1 cellular context compared by ENCODE assay signal in genomic region chr18:56638232-56639093, GRCh38.
A peak's percentile ranks its signal among the peaks of the same experiment; 100 is the strongest.
TF ChIP-seq lines count a peak whose summit lies in the region.

Gene TXNL1, minus strand, starts transcription at chr18:56638592. Its CDS starts 152 bp downstream, at chr18:56638440.

TF ChIP-seq in K562, 482 proteins besides CTCF, POLR2A, EP300 and RAD21 (continued from another document and continues in another):
- TF ChIP-seq RB1 (IDR thresholded peaks at IDR 0.05; ENCODE audit: low read depth): peak; percentile 29; the same call in 1 of the 2 replicates
- TF ChIP-seq NFE2 (IDR thresholded peaks at IDR 0.05; ENCODE audit: low read depth): peak; percentile 82
- TF ChIP-seq, protein P1, sequence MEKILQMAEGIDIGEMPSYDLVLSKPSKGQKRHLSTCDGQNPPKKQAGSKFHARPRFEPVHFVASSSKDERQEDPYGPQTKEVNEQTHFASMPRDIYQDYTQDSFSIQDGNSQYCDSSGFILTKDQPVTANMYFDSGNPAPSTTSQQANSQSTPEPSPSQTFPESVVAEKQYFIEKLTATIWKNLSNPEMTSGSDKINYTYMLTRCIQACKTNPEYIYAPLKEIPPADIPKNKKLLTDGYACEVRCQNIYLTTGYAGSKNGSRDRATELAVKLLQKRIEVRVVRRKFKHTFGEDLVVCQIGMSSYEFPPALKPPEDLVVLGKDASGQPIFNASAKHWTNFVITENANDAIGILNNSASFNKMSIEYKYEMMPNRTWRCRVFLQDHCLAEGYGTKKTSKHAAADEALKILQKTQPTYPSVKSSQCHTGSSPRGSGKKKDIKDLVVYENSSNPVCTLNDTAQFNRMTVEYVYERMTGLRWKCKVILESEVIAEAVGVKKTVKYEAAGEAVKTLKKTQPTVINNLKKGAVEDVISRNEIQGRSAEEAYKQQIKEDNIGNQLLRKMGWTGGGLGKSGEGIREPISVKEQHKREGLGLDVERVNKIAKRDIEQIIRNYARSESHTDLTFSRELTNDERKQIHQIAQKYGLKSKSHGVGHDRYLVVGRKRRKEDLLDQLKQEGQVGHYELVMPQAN (IDR thresholded peaks at IDR 0.05; ENCODE audit: borderline replicate concordance): 0 out of 2 replicates have a peak, but pooled peaks have one; percentile 46
- TF ChIP-seq HOXB6 (CRISPR knock-in tag; IDR thresholded peaks at IDR 0.05; ENCODE audit: borderline replicate concordance): no peak
- peak; percentile 63 for TF ChIP-seq KDM5B (IDR thresholded peaks at IDR 0.05; ENCODE audit: insufficient replicate concordance, low read depth, low read length)
- TF ChIP-seq HDAC2 (IDR thresholded peaks at IDR 0.05): peak; percentile 17; the same call in 1 of the 2 replicates
- TF ChIP-seq KDM4B (IDR thresholded peaks at IDR 0.05; ENCODE audit: borderline replicate concordance in 2 of 2, low read depth in 1 of 2): 0 out of 4 replicates have a peak, but pooled peaks of 1 of the 2 experiments have one; percentile 46
- no peak for TF ChIP-seq SRSF3 (IDR thresholded peaks at IDR 0.05; ENCODE audit: insufficient read depth, low read length)
- peak; percentile 75; the same call in 1 of the 2 replicates for TF ChIP-seq PHF8 (IDR thresholded peaks at IDR 0.05; ENCODE audit: borderline replicate concordance, low read length)
- TF ChIP-seq MLLT1 (IDR thresholded peaks at IDR 0.05): peak in 1 of 2 experiments; percentile 85; a peak in 2 of 4 replicates
- peak; percentile 78 for TF ChIP-seq RBBP5 (IDR thresholded peaks at IDR 0.05; ENCODE audit: borderline replicate concordance, insufficient read depth, low read length, poor library complexity, severe bottlenecking)
- TF ChIP-seq ZEB2 (IDR thresholded peaks at IDR 0.05): no peak
- peak; percentile 69; the same call in 1 of the 2 replicates for TF ChIP-seq ARID4B (CRISPR knock-in tag; IDR thresholded peaks at IDR 0.05)
- peak; percentile 84 for TF ChIP-seq ZFX (CRISPR knock-in tag; IDR thresholded peaks at IDR 0.05)
- TF ChIP-seq NBN (IDR thresholded peaks at IDR 0.05; ENCODE audit: low read depth): 0 out of 2 replicates have a peak, but pooled peaks have one; percentile 40
- TF ChIP-seq ZNF76 (CRISPR knock-in tag; IDR thresholded peaks at IDR 0.05; ENCODE audit: borderline replicate concordance): no peak
- TF ChIP-seq MYC (IDR thresholded peaks at IDR 0.05; ENCODE audit: low read depth, low read length): peak; percentile 60; the same call in 1 of the 2 replicates
- TF ChIP-seq MYC (CRISPR knock-in tag; IDR thresholded peaks at IDR 0.05; ENCODE audit: borderline replicate concordance, low read depth): no peak
- TF ChIP-seq CREB1 (IDR thresholded peaks at IDR 0.05): peak; percentile 92
- peak; percentile 92 for TF ChIP-seq CREB1 (CRISPR knock-in tag; IDR thresholded peaks at IDR 0.05)
- TF ChIP-seq KDM1A (IDR thresholded peaks at IDR 0.05): no peak
- TF ChIP-seq SPI1 (IDR thresholded peaks at IDR 0.05; ENCODE audit: borderline replicate concordance, low read depth, low read length): no peak
- TF ChIP-seq ZBTB11 (CRISPR knock-in tag; IDR thresholded peaks at IDR 0.05): 0 out of 6 replicates have a peak, but pooled peaks of 1 of the 3 experiments have one; percentile 27
- peak; percentile 60 for TF ChIP-seq HCFC1 (IDR thresholded peaks at IDR 0.05; ENCODE audit: low read depth, low read length)
- peak; percentile 73 for TF ChIP-seq EP400 (IDR thresholded peaks at IDR 0.05)
- TF ChIP-seq RFX5 (IDR thresholded peaks at IDR 0.05; ENCODE audit: low read depth, low read length): 0 out of 2 replicates have a peak, but pooled peaks have one; percentile 24
- no peak for TF ChIP-seq U2AF1 (optimal IDR thresholded peaks at IDR 0.05; ENCODE audit: low read depth, low read length)
- peak; percentile 85 for TF ChIP-seq JUND (IDR thresholded peaks at IDR 0.05; ENCODE audit: borderline replicate concordance, low read depth, low read length)
- peak; percentile 73; the same call in 2 of the 3 replicates for TF ChIP-seq JUND (tag; IDR thresholded peaks at IDR 0.05; ENCODE audit: borderline replicate concordance, low read depth, low read length)
- TF ChIP-seq CC2D1A (IDR thresholded peaks at IDR 0.05): peak; percentile 74; the same call in 1 of the 2 replicates
- TF ChIP-seq TBL1XR1 (IDR thresholded peaks at IDR 0.05; ENCODE audit: low read length in 2 of 2): 0 out of 4 replicates have a peak, but pooled peaks of 1 of the 2 experiments have one; percentile 58
- TF ChIP-seq POLR2AphosphoS2 (IDR thresholded peaks at IDR 0.05; ENCODE audit: low read length): no peak
- peak; percentile 93 for TF ChIP-seq BHLHE40 (IDR thresholded peaks at IDR 0.05; ENCODE audit: low read length)
- TF ChIP-seq TAF9B (IDR thresholded peaks at IDR 0.05; ENCODE audit: partially characterized antibody): peak; percentile 54
- TF ChIP-seq, protein P2, sequence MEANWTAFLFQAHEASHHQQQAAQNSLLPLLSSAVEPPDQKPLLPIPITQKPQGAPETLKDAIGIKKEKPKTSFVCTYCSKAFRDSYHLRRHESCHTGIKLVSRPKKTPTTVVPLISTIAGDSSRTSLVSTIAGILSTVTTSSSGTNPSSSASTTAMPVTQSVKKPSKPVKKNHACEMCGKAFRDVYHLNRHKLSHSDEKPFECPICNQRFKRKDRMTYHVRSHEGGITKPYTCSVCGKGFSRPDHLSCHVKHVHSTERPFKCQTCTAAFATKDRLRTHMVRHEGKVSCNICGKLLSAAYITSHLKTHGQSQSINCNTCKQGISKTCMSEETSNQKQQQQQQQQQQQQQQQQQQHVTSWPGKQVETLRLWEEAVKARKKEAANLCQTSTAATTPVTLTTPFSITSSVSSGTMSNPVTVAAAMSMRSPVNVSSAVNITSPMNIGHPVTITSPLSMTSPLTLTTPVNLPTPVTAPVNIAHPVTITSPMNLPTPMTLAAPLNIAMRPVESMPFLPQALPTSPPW (CRISPR knock-in tag; IDR thresholded peaks at IDR 0.05): peak; percentile 77
- TF ChIP-seq MCM2 (IDR thresholded peaks at IDR 0.05; ENCODE audit: low read depth): no peak
- TF ChIP-seq HNRNPL (IDR thresholded peaks at IDR 0.05; ENCODE audit: low read depth, low read length): no peak
- no peak; the same call in 1 of the 2 replicates for TF ChIP-seq MBD2 (IDR thresholded peaks at IDR 0.05; ENCODE audit: borderline replicate concordance, low read depth)
- peak in 1 of 2 experiments; percentile 78; a peak in 1 of 3 replicates for TF ChIP-seq CBX3 (IDR thresholded peaks at IDR 0.05; ENCODE audit: borderline replicate concordance in 1 of 2, low read length in 2 of 2)
- TF ChIP-seq CBX1 (IDR thresholded peaks at IDR 0.05; ENCODE audit: low read depth): 0 out of 2 replicates have a peak, but pooled peaks have one; percentile 15
- TF ChIP-seq BRD9 (IDR thresholded peaks at IDR 0.05; ENCODE audit: low read depth, partially characterized antibody): no peak
- no peak for TF ChIP-seq NR2C1 (IDR thresholded peaks at IDR 0.05)
- TF ChIP-seq NR2C1 (tag; IDR thresholded peaks at IDR 0.05): peak; percentile 3; the same call in 1 of the 2 replicates
- no peak for TF ChIP-seq E2F3 (CRISPR knock-in tag; IDR thresholded peaks at IDR 0.05)
- TF ChIP-seq, protein P3, sequence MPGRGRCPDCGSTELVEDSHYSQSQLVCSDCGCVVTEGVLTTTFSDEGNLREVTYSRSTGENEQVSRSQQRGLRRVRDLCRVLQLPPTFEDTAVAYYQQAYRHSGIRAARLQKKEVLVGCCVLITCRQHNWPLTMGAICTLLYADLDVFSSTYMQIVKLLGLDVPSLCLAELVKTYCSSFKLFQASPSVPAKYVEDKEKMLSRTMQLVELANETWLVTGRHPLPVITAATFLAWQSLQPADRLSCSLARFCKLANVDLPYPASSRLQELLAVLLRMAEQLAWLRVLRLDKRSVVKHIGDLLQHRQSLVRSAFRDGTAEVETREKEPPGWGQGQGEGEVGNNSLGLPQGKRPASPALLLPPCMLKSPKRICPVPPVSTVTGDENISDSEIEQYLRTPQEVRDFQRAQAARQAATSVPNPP (IDR thresholded peaks at IDR 0.05; ENCODE audit: borderline replicate concordance, insufficient read depth, insufficient read length): no peak
- TF ChIP-seq CSDE1 (IDR thresholded peaks at IDR 0.05): no peak
- no peak for TF ChIP-seq TRIM28 (IDR thresholded peaks at IDR 0.05)
- peak; percentile 59; the same call in 1 of the 2 replicates for TF ChIP-seq MAX (CRISPR knock-in tag; IDR thresholded peaks at IDR 0.05)
- TF ChIP-seq ZNF143 (CRISPR knock-in tag; IDR thresholded peaks at IDR 0.05): peak; percentile 80
- no peak for TF ChIP-seq SAP30 (IDR thresholded peaks at IDR 0.05; ENCODE audit: borderline replicate concordance, insufficient read depth, low read depth, low read length, poor library complexity, severe bottlenecking)
- TF ChIP-seq HDAC1 (IDR thresholded peaks at IDR 0.05): peak in 1 of 2 experiments; percentile 53; a peak in 2 of 4 replicates
- TF ChIP-seq ZKSCAN3 (CRISPR knock-in tag; IDR thresholded peaks at IDR 0.05): no peak
- TF ChIP-seq ZSCAN29 (IDR thresholded peaks at IDR 0.05): no peak
- TF ChIP-seq, protein P4, sequence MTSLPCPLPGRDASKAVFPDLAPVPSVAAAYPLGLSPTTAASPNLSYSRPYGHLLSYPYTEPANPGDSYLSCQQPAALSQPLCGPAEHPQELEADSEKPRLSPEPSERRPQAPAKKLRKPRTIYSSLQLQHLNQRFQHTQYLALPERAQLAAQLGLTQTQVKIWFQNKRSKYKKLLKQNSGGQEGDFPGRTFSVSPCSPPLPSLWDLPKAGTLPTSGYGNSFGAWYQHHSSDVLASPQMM (CRISPR knock-in tag; IDR thresholded peaks at IDR 0.05): no peak
- TF ChIP-seq, protein P5, sequence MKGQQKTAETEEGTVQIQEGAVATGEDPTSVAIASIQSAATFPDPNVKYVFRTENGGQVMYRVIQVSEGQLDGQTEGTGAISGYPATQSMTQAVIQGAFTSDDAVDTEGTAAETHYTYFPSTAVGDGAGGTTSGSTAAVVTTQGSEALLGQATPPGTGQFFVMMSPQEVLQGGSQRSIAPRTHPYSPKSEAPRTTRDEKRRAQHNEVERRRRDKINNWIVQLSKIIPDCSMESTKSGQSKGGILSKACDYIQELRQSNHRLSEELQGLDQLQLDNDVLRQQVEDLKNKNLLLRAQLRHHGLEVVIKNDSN (CRISPR knock-in tag; IDR thresholded peaks at IDR 0.05): peak; percentile 95
- no peak for TF ChIP-seq MECOM (CRISPR knock-in tag; IDR thresholded peaks at IDR 0.05)
- no peak for TF ChIP-seq EZH2 (IDR thresholded peaks at IDR 0.05; ENCODE audit: borderline replicate concordance, low read depth, low read length)
